8 cellular contexts compared by ENCODE assay signal in the genomic region with DNA sequence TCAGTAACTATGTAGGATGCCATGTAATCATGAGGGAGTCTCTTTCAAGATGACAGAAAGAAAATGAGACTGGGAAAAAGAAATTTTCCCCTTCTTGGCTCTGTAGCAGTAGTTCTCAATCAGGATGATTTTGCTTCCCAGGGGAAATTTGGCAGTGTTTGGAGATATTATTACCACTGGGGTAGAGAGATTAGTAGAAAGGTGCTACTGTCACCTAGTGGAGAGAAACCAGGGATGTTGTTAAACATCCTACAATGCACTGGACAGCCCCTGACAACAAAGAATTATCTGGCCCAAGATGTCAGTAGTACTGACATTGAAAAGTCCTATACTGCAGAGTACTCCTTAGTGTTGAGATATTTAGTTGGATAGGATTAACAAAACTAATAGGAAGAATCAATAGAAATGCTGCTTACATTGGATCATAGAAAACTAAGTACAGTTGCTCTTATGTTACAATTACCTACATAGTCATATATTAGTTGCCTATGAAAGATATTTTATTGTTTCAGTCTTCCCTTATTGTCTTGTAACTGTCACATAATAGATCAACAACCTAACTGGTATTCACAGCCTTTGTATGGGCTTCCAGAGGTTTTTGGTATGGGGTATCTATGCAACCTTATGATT.
DNase-seq lines count a peak whose midpoint lies in the region; TF ChIP-seq lines count a peak whose summit lies in the region.

No MANE protein-coding gene starts in this region.

- TF ChIP-seq POLR2A in esophagus muscularis mucosa (IDR thresholded peaks at IDR 0.05; ENCODE audit: low read depth) (no peak), prostate gland (IDR thresholded peaks at IDR 0.05) (no peak)

- H3K27ac Mint-ChIP-seq in CD4-positive, alpha-beta memory T cell, result peak overlapping the region in 1 of 7 donors; percentile 34

- TF ChIP-seq CTCF in esophagus muscularis mucosa (IDR thresholded peaks at IDR 0.05) (peak; percentile 58 to 67 (median 58)), prostate gland (IDR thresholded peaks at IDR 0.05) (peak in 3 of 4 experiments; percentile 31 to 59 (median 37))

- no peak overlapping the region for H3K4me3 Mint-ChIP-seq in CD4-positive, alpha-beta memory T cell

- no peaks in the 10 kb centered on the region for H3K36me3 Mint-ChIP-seq in CD4-positive, alpha-beta memory T cell

- POLR2A ChIA-PET in CD4-positive, alpha-beta memory T cell (lab: Charles Lee; ENCODE audit: partially characterized antibody), result interaction anchor here (0.9 to 2.0 kb wide), 3 partner anchors 29 to 552 kb away, joined by 3 to 7 read pairs (median 5); no protein-coding TSS in a partner anchor

- no peak overlapping the region for H3K27ac ChIP-seq in CD4-positive, alpha-beta memory T cell (ENCODE audit: low read depth, low read length)
- H3K27ac ChIP-seq in esophagus muscularis mucosa (replicated peaks in 1 of 4) (no peak overlapping the region), prostate gland (no peak overlapping the region)

- H3K36me3 ChIP-seq in CD4-positive, alpha-beta memory T cell (ENCODE audit: insufficient read depth, low read length), result no peaks in the 10 kb centered on the region
- H3K36me3 ChIP-seq in esophagus muscularis mucosa (no peaks in the 10 kb centered on the region), prostate gland (no peaks in the 10 kb centered on the region)

- no peaks in the 10 kb centered on the region for H3K27me3 Mint-ChIP-seq in CD4-positive, alpha-beta memory T cell

- no peaks in the 10 kb centered on the region for H3K9me3 ChIP-seq in CD4-positive, alpha-beta memory T cell (ENCODE audit: control insufficient read depth in 1 of 2, low read length in 2 of 2)
- H3K9me3 ChIP-seq in esophagus muscularis mucosa (no peaks in the 10 kb centered on the region), prostate gland (no peaks in the 10 kb centered on the region)

- no peaks in the 10 kb centered on the region for H3K27me3 ChIP-seq in CD4-positive, alpha-beta memory T cell (ENCODE audit: insufficient read depth, low read length)
- no peaks in the 10 kb centered on the region for H3K27me3 ChIP-seq in esophagus muscularis mucosa
- no peaks in the 10 kb centered on the region for H3K27me3 ChIP-seq in prostate gland (replicated peaks; ENCODE audit: insufficient read depth)

- CTCF ChIA-PET in CD4-positive, alpha-beta memory T cell (lab: Charles Lee; ENCODE audit: partially characterized antibody), result interaction anchor here (0.6 to 2.0 kb wide), 13 partner anchors 33 to 566 kb away, joined by 3 to 9 read pairs (median 4); no protein-coding TSS in a partner anchor

- peaks cover 0 to 6% (median 5%) of the 10 kb centered on the region in 4 donors for H3K4me1 Mint-ChIP-seq in CD4-positive, alpha-beta memory T cell

- no peak overlapping the region for H3K4me3 ChIP-seq in CD4-positive, alpha-beta memory T cell (ENCODE audit: low read length in 2 of 2)
- no peak overlapping the region for H3K4me3 ChIP-seq in esophagus muscularis mucosa
- no peak overlapping the region for H3K4me3 ChIP-seq in prostate gland

- H3K9me3 Mint-ChIP-seq in CD4-positive, alpha-beta memory T cell, result no peaks in the 10 kb centered on the region

- H3K4me1 ChIP-seq in CD4-positive, alpha-beta memory T cell (ENCODE audit: insufficient read depth, low read length), result no peaks in the 10 kb centered on the region
- H3K4me1 ChIP-seq in esophagus muscularis mucosa, result peaks cover 0 to 5% (median 2%) of the 10 kb centered on the region in 4 donors
- no peaks in the 10 kb centered on the region for H3K4me1 ChIP-seq in prostate gland (replicated peaks)

- intact Hi-C loops in CD4-positive, alpha-beta memory T cell (cut with micrococcal nuclease), result loop anchor here (1.0 to 10.0 kb wide), 6 partner anchors 80 to 569 kb away; no protein-coding TSS in a partner anchor
- intact Hi-C loops in esophagus muscularis mucosa (cut with DNase I) (loop anchor here (2.0 to 10.0 kb wide), 3 partner anchors 170 to 570 kb away; no protein-coding TSS in a partner anchor), prostate gland (cut with DNase I) (loop anchor here (10.0 kb wide), 1 partner anchor 430 kb away; a partner anchor contains a TSS)

- TF ChIP-seq EP300 in esophagus muscularis mucosa (IDR thresholded peaks at IDR 0.05), result no peak

- DNase-seq in CD4-positive, alpha-beta memory T cell, result peak in 4 of 5 donors; percentile 13 to 24 (median 16)
- peak; percentile 61 for DNase-seq in H4 (ENCODE audit: low spot score)
- DNase-seq in OCI-M1 (lab: John Stamatoyannopoulos, UW), result peak; percentile 25
- no peak for DNase-seq in esophagus muscularis mucosa (ENCODE audit: extremely low spot score)
- DNase-seq in prostate gland (ENCODE audit: low spot score), result no peak
- DNase-seq in cerebellar nuclear complex (lab: John Stamatoyannopoulos, UW), result no peak
- no peak for DNase-seq in NCI-H446 treated with DMSO at 0.1 percent for 48 hours (lab: John Stamatoyannopoulos, UW)
- DNase-seq in GM19240 (ENCODE audit: insufficient read length, low spot score), result no peak

Comparison
In these comparisons a context has a peak if more than half of its experiments do, and no peak if none do; other contexts are left out.
1. DNase-seq: peak in CD4-positive, alpha-beta memory T cell (4 of 5), H4 (single experiment) and OCI-M1 (single experiment); none in esophagus muscularis mucosa (single experiment), prostate gland (single experiment), cerebellar nuclear complex (0 of 2), NCI-H446 treated with DMSO at 0.1 percent for 48 hours (single experiment) and GM19240 (single experiment).